ENCODE assay signal across 9 cellular contexts in genomic region chr14:71932229-71932951, GRCh38. TPM values are rescaled to one million over a fixed set of nuclear protein-coding genes. Genes with fewer than 3 reads are reported as not detected.
DNase-seq lines count a peak whose midpoint lies in the region; ATAC-seq, FAIRE-seq and TF ChIP-seq lines count a peak whose summit lies in the region.
"Had no signal": no experiment of that assay in that cellular context is flagged by ENCODE, and none has a peak within 500 bp of the region (broad histone marks: within the 10 kb centered on the region; RNA-seq: fewer than 3 reads in every experiment).

Gene RGS6, plus strand, starts transcription at chr14:71932429.

- DNase-seq in CD4-positive, CD25-positive, alpha-beta regulatory T cell, result peak in 1 of 3 donors; percentile 38
- peak; percentile 26 for DNase-seq in GM19239 (ENCODE audit: insufficient read length, low spot score)
- DNase-seq in RWPE2 (ENCODE audit: low spot score), result no peak
- no peak for DNase-seq in effector memory CD8-positive, alpha-beta T cell
- DNase-seq in mucosa of gallbladder (ENCODE audit: low spot score), result peak; percentile 40
- peak; percentile 77 for DNase-seq in upper lobe of right lung
- DNase-seq in NCI-H2196 treated with DMSO at 0.1 percent for 48 hours (lab: John Stamatoyannopoulos, UW; ENCODE audit: unreplicated experiment), result no peak

- H3K27me3 ChIP-seq in CD4-positive, CD25-positive, alpha-beta regulatory T cell (ENCODE audit: control insufficient read depth, insufficient read depth, low read length), result peaks cover 40% of the 10 kb centered on the region
- H3K27me3 ChIP-seq in RWPE2 (ENCODE audit: insufficient read depth, poor library complexity, severe bottlenecking) (peaks cover 57% of the 10 kb centered on the region), upper lobe of right lung (peaks cover 38% of the 10 kb centered on the region)

- H3K27ac Mint-ChIP-seq in CD4-positive, CD25-positive, alpha-beta regulatory T cell, result no peak within 1 kb of the TSS
- no peak within 1 kb of the TSS for H3K27ac Mint-ChIP-seq in effector memory CD8-positive, alpha-beta T cell

- H3K9me3 Mint-ChIP-seq in CD4-positive, CD25-positive, alpha-beta regulatory T cell, result peaks cover 0 to 3% (median 0%) of the 10 kb centered on the region in 7 donors
- no peaks in the 10 kb centered on the region for H3K9me3 Mint-ChIP-seq in effector memory CD8-positive, alpha-beta T cell

- H3K4me3 ChIP-seq in CD4-positive, CD25-positive, alpha-beta regulatory T cell (ENCODE audit: low read depth, low read length), result no peak within 1 kb of the TSS
- peak within 1 kb of the TSS; percentile 4 for H3K4me3 ChIP-seq in RWPE2 (ENCODE audit: severe bottlenecking)
- peak within 1 kb of the TSS; percentile 41 for H3K4me3 ChIP-seq in upper lobe of right lung

- peaks cover 5% of the 10 kb centered on the region for H3K4me1 ChIP-seq in CD4-positive, CD25-positive, alpha-beta regulatory T cell (ENCODE audit: control insufficient read depth, insufficient read depth, low read length, poor library complexity, severe bottlenecking)
- H3K4me1 ChIP-seq in RWPE2 (ENCODE audit: insufficient read depth, poor library complexity, severe bottlenecking), result no peaks in the 10 kb centered on the region
- peaks cover 4% of the 10 kb centered on the region for H3K4me1 ChIP-seq in upper lobe of right lung

- intact Hi-C loops in upper lobe of right lung (cut with DNase I), result no loop called here

- no peaks in the 10 kb centered on the region for H3K9me3 ChIP-seq in CD4-positive, CD25-positive, alpha-beta regulatory T cell (ENCODE audit: control insufficient read depth in 2 of 2, low read length in 2 of 2)
- no peaks in the 10 kb centered on the region for H3K9me3 ChIP-seq in RWPE2 (ENCODE audit: severe bottlenecking)
- H3K9me3 ChIP-seq in upper lobe of right lung, result no peaks in the 10 kb centered on the region

- H3K27ac ChIP-seq in CD4-positive, CD25-positive, alpha-beta regulatory T cell (ENCODE audit: insufficient read depth, low read length, poor library complexity, severe bottlenecking), result no peak within 1 kb of the TSS
- H3K27ac ChIP-seq in RWPE2 (ENCODE audit: poor library complexity, severe bottlenecking) (no peak within 1 kb of the TSS), upper lobe of right lung (no peak within 1 kb of the TSS)

- no peaks in the 10 kb centered on the region for H3K36me3 ChIP-seq in CD4-positive, CD25-positive, alpha-beta regulatory T cell (ENCODE audit: control insufficient read depth, insufficient read depth, low read length)
- H3K36me3 ChIP-seq in RWPE2 (ENCODE audit: low read depth) (no peaks in the 10 kb centered on the region), upper lobe of right lung (no peaks in the 10 kb centered on the region)

- peaks cover 82% of the 10 kb centered on the region for H3K27me3 Mint-ChIP-seq in CD4-positive, CD25-positive, alpha-beta regulatory T cell
- peaks cover 52 to 86% of the 10 kb centered on the region in 2 donors for H3K27me3 Mint-ChIP-seq in effector memory CD8-positive, alpha-beta T cell

- H3K36me3 Mint-ChIP-seq in CD4-positive, CD25-positive, alpha-beta regulatory T cell, result no peaks in the 10 kb centered on the region
- peaks cover 2% of the 10 kb centered on the region for H3K36me3 Mint-ChIP-seq in effector memory CD8-positive, alpha-beta T cell (ENCODE audit: insufficient read depth)

- no peak for FAIRE-seq in GM19239 (lab: Jason Lieb, UNC)
- FAIRE-seq: endometrium had no signal

- H3K4me3 Mint-ChIP-seq in CD4-positive, CD25-positive, alpha-beta regulatory T cell, result peak within 1 kb of the TSS; percentile 22 to 77 (median 56)
- peak within 1 kb of the TSS; percentile 9 to 51 for H3K4me3 Mint-ChIP-seq in effector memory CD8-positive, alpha-beta T cell

- no peak for ATAC-seq in CD4-positive, CD25-positive, alpha-beta regulatory T cell (ENCODE audit: low read depth in 2 of 2)
- ATAC-seq in RWPE2 (ENCODE audit: low read depth) (peak; percentile 87), upper lobe of right lung (peak; percentile 98), GM18858 (IDR thresholded peaks at IDR 0.05; ENCODE audit: unreplicated experiment) (no peak)
- ATAC-seq in effector memory CD8-positive, alpha-beta T cell (replicated peaks), result no peak

- peaks cover 0 to 23% (median 6%) of the 10 kb centered on the region in 4 donors for H3K4me1 Mint-ChIP-seq in CD4-positive, CD25-positive, alpha-beta regulatory T cell
- peaks cover 0 to 6% of the 10 kb centered on the region in 2 donors for H3K4me1 Mint-ChIP-seq in effector memory CD8-positive, alpha-beta T cell (ENCODE audit: low read depth in 2 of 2)

- peak; percentile 78 for TF ChIP-seq CTCF in RWPE2 (IDR thresholded peaks at IDR 0.05; ENCODE audit: poor library complexity, severe bottlenecking)
- TF ChIP-seq CTCF in upper lobe of right lung (IDR thresholded peaks at IDR 0.05), result peak; percentile 15

RNA-seq across cellular contexts. Expression of gene RGS6, which starts in this region (rescaled TPM):
- total RNA-seq in CD4-positive, CD25-positive, alpha-beta regulatory T cell, result 0.69 TPM
- 1 to 10 TPM in 2 of 4 donors, under 1 TPM in 2; 0.13 to 1.5 (median 0.63) TPM for polyA plus RNA-seq in CD4-positive, CD25-positive, alpha-beta regulatory T cell
- 1.1 TPM for total RNA-seq in mucosa of gallbladder
- total RNA-seq in upper lobe of right lung, result 2.6 TPM

Comparison
In these comparisons a context has a peak if more than half of its experiments do, and no peak if none do; other contexts are left out.
1. ATAC-seq: peak in RWPE2 (single experiment) and upper lobe of right lung (single experiment); none in CD4-positive, CD25-positive, alpha-beta regulatory T cell (0 of 2), effector memory CD8-positive, alpha-beta T cell (single experiment) and GM18858 (single experiment).
2. DNase-seq: peak in GM19239 (single experiment), mucosa of gallbladder (single experiment) and upper lobe of right lung (single experiment); none in RWPE2 (single experiment), effector memory CD8-positive, alpha-beta T cell (0 of 3) and NCI-H2196 treated with DMSO at 0.1 percent for 48 hours (single experiment).